Comparison of ENCODE assay signal across 8 cellular contexts in genomic region chr7:149005427-149006344, GRCh38. TPM values are rescaled to one million over a fixed set of nuclear protein-coding genes. Genes with fewer than 3 reads are reported as not detected.
DNase-seq lines count a peak whose midpoint lies in the region; ATAC-seq and TF ChIP-seq lines count a peak whose summit lies in the region.

No MANE protein-coding gene starts in this region.

- CTCF ChIA-PET in HEK293T (lab: Yijun Ruan, JAX) = interaction anchor here (0.5 to 3.3 kb wide), 24 partner anchors 10 to 724 kb away, joined by 3 to 40 read pairs (median 4); partner anchors contain the start of gene PDIA4

- POLR2A ChIA-PET in HEK293T (lab: Yijun Ruan, JAX) = interaction anchor here (1.0 to 1.5 kb wide), 3 partner anchors 13 to 59 kb away, joined by 3 to 7 read pairs (median 4); no protein-coding TSS in a partner anchor

- ATAC-seq in GM21360 (IDR thresholded peaks at IDR 0.05; ENCODE audit: unreplicated experiment) = no peak

- DNase-seq in GM03348 (ENCODE audit: low spot score) (peak; percentile 82), HEK293T (ENCODE audit: extremely low spot score) (peak; percentile 90), NCI-H1694 (lab: John Stamatoyannopoulos, UW) (peak; percentile 71), dermis blood vessel endothelial cell (peak; percentile 91), medulla oblongata (ENCODE audit: extremely low spot score) (peak; percentile 82)
- peak; percentile 67 to 70 for DNase-seq in activated CD4-positive, alpha-beta T cell treated with anti-CD3 and anti-CD28 coated beads, Interleukin-2, amount 50 U/mL, for 24 hours (ENCODE audit: low read depth in 1 of 2, low spot score in 1 of 2)
- peak; percentile 50 to 57 for DNase-seq in stimulated activated CD8-positive, alpha-beta memory T cell treated with anti-CD3 and anti-CD28 coated beads, Interleukin-15, amount 100 ng/mL, for 4 hours (ENCODE audit: low read depth in 2 of 2)

TF ChIP-seq in HEK293T, 16 proteins besides CTCF, POLR2A, EP300 and RAD21:
- TF ChIP-seq, protein P1, sequence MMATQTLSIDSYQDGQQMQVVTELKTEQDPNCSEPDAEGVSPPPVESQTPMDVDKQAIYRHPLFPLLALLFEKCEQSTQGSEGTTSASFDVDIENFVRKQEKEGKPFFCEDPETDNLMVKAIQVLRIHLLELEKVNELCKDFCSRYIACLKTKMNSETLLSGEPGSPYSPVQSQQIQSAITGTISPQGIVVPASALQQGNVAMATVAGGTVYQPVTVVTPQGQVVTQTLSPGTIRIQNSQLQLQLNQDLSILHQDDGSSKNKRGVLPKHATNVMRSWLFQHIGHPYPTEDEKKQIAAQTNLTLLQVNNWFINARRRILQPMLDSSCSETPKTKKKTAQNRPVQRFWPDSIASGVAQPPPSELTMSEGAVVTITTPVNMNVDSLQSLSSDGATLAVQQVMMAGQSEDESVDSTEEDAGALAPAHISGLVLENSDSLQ (IDR thresholded peaks at IDR 0.05) = no peak
- no peak for TF ChIP-seq FOXK2 (IDR thresholded peaks at IDR 0.05)
- peak; percentile 82; the same call in 1 of the 2 replicates for TF ChIP-seq L3MBTL2 (conservative IDR thresholded peaks at IDR 0.05)
- TF ChIP-seq FOXM1 (IDR thresholded peaks at IDR 0.05; ENCODE audit: borderline replicate concordance) = 0 out of 2 replicates have a peak, but pooled peaks have one; percentile 46
- no peak for TF ChIP-seq ARNT (IDR thresholded peaks at IDR 0.05)
- no peak for TF ChIP-seq FOXA1 (IDR thresholded peaks at IDR 0.05)

RNA-seq across cellular contexts. Expression of gene PDIA4, which starts 22.6 kb away (rescaled TPM):
- 411 and 434 TPM in 2 replicates for total RNA-seq in dermis blood vessel endothelial cell
